Comparison of ENCODE assay signal across 22 cellular contexts in genomic region chr14:89196561-89196960, GRCh38.
DNase-seq lines count a peak whose midpoint lies in the region; ATAC-seq, FAIRE-seq and TF ChIP-seq lines count a peak whose summit lies in the region.
"Had no signal": no experiment of that assay in that cellular context is flagged by ENCODE, and none has a peak within 500 bp of the region (broad histone marks: within the 10 kb centered on the region; RNA-seq: fewer than 3 reads in every experiment).

No MANE protein-coding gene starts in this region.

- H3K4me2 ChIP-seq in astrocyte (ENCODE audit: low read length) (no peak overlapping the region), neural progenitor cell (no peak overlapping the region)

- no peak for ATAC-seq in T-helper 17 cell

- no peaks in the 10 kb centered on the region for H3F3A ChIP-seq in neural progenitor cell (ENCODE audit: low read depth)

- H3K4me3 Mint-ChIP-seq in T-helper 17 cell (no peak overlapping the region), astrocyte (ENCODE audit: unreplicated experiment) (no peak overlapping the region), neural progenitor cell (no peak overlapping the region)
- H3K4me3 Mint-ChIP-seq: CD4-positive, CD25-positive, alpha-beta regulatory T cell; H9 had no signal

- H3K4me1 ChIP-seq in astrocyte (ENCODE audit: insufficient read depth, low read length) (no peaks in the 10 kb centered on the region), neural progenitor cell (no peaks in the 10 kb centered on the region)

- DNase-seq in M059J (ENCODE audit: low read depth) = peak; percentile 5
- DNase-seq in T-helper 17 cell = no peak
- peak; percentile 41 for DNase-seq in astrocyte (ENCODE audit: low read depth)
- peak; percentile 91 for DNase-seq in myocyte (ENCODE audit: low read depth)
- DNase-seq in DMS53 treated with DMSO at 0.1 percent for 48 hours (lab: John Stamatoyannopoulos, UW; ENCODE audit: unreplicated experiment) = no peak
- no peak for DNase-seq in neural progenitor cell (ENCODE audit: low spot score)
- DNase-seq in Kasumi-1 (lab: John Stamatoyannopoulos, UW) = no peak
- DNase-seq in NCI-H510A (lab: John Stamatoyannopoulos, UW) = no peak
- DNase-seq: ACHN; BE2C; C1 segment of cervical spinal cord; CD4-positive, CD25-positive, alpha-beta regulatory T cell; CD8-positive, alpha-beta memory T cell; COR-L47; DMS 273 treated with DMSO at 0.1 percent for 48 hours; DMS53; GDM1; H9 had no signal

- no peaks in the 10 kb centered on the region for H3K36me3 ChIP-seq in astrocyte (ENCODE audit: insufficient read depth, low read length)
- H3K36me3 ChIP-seq in neural progenitor cell = no peaks in the 10 kb centered on the region
- H3K36me3 ChIP-seq: BE2C had no signal

- H2AFZ ChIP-seq in astrocyte (ENCODE audit: low read depth, low read length) (no peak overlapping the region), neural progenitor cell (replicated peaks) (no peak overlapping the region)

- FAIRE-seq in astrocyte (lab: Jason Lieb, UNC) = no peak
- FAIRE-seq: A204.1, GM12892, GM18507, H1 had no signal

- TF ChIP-seq CTCF in astrocyte (IDR thresholded peaks at IDR 0.05; ENCODE audit: insufficient read depth, low read depth, low read length) (no peak), neural progenitor cell (IDR thresholded peaks at IDR 0.05) (no peak)

- H3K9ac ChIP-seq in astrocyte (ENCODE audit: low read length) = no peak overlapping the region
- no peak overlapping the region for H3K9ac ChIP-seq in neural progenitor cell

- H3K27me3 ChIP-seq in astrocyte (ENCODE audit: insufficient read depth, low read length) = no peaks in the 10 kb centered on the region
- no peaks in the 10 kb centered on the region for H3K27me3 ChIP-seq in neural progenitor cell
- H3K27me3 ChIP-seq: BE2C had no signal

- H3K4me3 ChIP-seq in astrocyte (ENCODE audit: insufficient read depth, low read depth, low read length) (no peak overlapping the region), neural progenitor cell (no peak overlapping the region)

- H3K27ac ChIP-seq in astrocyte (ENCODE audit: low read depth, low read length) (no peak overlapping the region), neural progenitor cell (no peak overlapping the region)

- H3K9me3 Mint-ChIP-seq in astrocyte (ENCODE audit: unreplicated experiment) (no peaks in the 10 kb centered on the region), neural progenitor cell (peaks cover 17% of the 10 kb centered on the region)
- H3K9me3 Mint-ChIP-seq: H9 had no signal

- peak overlapping the region; percentile 46 for H3K27ac Mint-ChIP-seq in T-helper 17 cell
- no peak overlapping the region for H3K27ac Mint-ChIP-seq in astrocyte (ENCODE audit: unreplicated experiment)
- no peak overlapping the region for H3K27ac Mint-ChIP-seq in neural progenitor cell
- H3K27ac Mint-ChIP-seq: H9 had no signal

- peaks cover 14% of the 10 kb centered on the region for H3K4me1 Mint-ChIP-seq in T-helper 17 cell
- H3K4me1 Mint-ChIP-seq in astrocyte (ENCODE audit: low read depth, unreplicated experiment) = peaks cover 3% of the 10 kb centered on the region
- no peaks in the 10 kb centered on the region for H3K4me1 Mint-ChIP-seq in neural progenitor cell

- peaks cover 59% of the 10 kb centered on the region for H4K20me1 ChIP-seq in astrocyte (ENCODE audit: insufficient read depth, low read length)
- peaks cover 4% of the 10 kb centered on the region for H4K20me1 ChIP-seq in neural progenitor cell (ENCODE audit: low read depth)

- H3K9me3 ChIP-seq in T-helper 17 cell (ENCODE audit: control insufficient read depth, low read length, poor library complexity, severe bottlenecking) (no peaks in the 10 kb centered on the region), astrocyte (ENCODE audit: insufficient read depth, low read depth, low read length) (no peaks in the 10 kb centered on the region), neural progenitor cell (ENCODE audit: low read depth) (no peaks in the 10 kb centered on the region)
- H3K9me3 ChIP-seq: BE2C had no signal

- no peaks in the 10 kb centered on the region for H3K27me3 Mint-ChIP-seq in T-helper 17 cell
- H3K27me3 Mint-ChIP-seq in astrocyte (ENCODE audit: low read depth, unreplicated experiment) = no peaks in the 10 kb centered on the region
- H3K27me3 Mint-ChIP-seq in neural progenitor cell (ENCODE audit: insufficient read depth, low read depth) = peaks cover 3% of the 10 kb centered on the region
- H3K27me3 Mint-ChIP-seq: CD4-positive, CD25-positive, alpha-beta regulatory T cell; CD8-positive, alpha-beta memory T cell had no signal

- peaks cover 6% of the 10 kb centered on the region for H3K36me3 Mint-ChIP-seq in T-helper 17 cell (ENCODE audit: low read depth)
- H3K36me3 Mint-ChIP-seq in astrocyte (ENCODE audit: low read depth, unreplicated experiment) = peaks cover 14% of the 10 kb centered on the region
- H3K36me3 Mint-ChIP-seq in neural progenitor cell = peaks cover 21% of the 10 kb centered on the region

- H3K79me2 ChIP-seq in astrocyte (ENCODE audit: insufficient read depth, low read length) = no peaks in the 10 kb centered on the region
- H3K79me2 ChIP-seq in neural progenitor cell (ENCODE audit: low read depth) = no peaks in the 10 kb centered on the region

Comparison
In these comparisons a context has a peak if more than half of its experiments do, and no peak if none do; other contexts are left out.
1. DNase-seq: peak in M059J (single experiment), astrocyte (single experiment) and myocyte (single experiment); none in T-helper 17 cell (0 of 3), DMS53 treated with DMSO at 0.1 percent for 48 hours (single experiment), neural progenitor cell (single experiment), Kasumi-1 (0 of 2) and NCI-H510A (single experiment).